11 cellular contexts compared by ENCODE assay signal in genomic region chr16:10729649-10730048, GRCh38. TPM values are rescaled to one million over a fixed set of nuclear protein-coding genes. Genes with fewer than 3 reads are reported as not detected.
DNase-seq lines count a peak whose midpoint lies in the region; FAIRE-seq lines count a peak whose summit lies in the region.
"Had no signal": no experiment of that assay in that cellular context is flagged by ENCODE, and none has a peak within 500 bp of the region (broad histone marks: within the 10 kb centered on the region; RNA-seq: fewer than 3 reads in every experiment).

No MANE protein-coding gene starts in this region.

- intact Hi-C loops in head of caudate nucleus (cut with DNase I), result loop anchor here (5.0 kb wide), 1 partner anchor 207 kb away; no protein-coding TSS in a partner anchor

- DNase-seq in SIG-M5 treated with dmso at 0.1 percent for 504 hours (lab: John Stamatoyannopoulos, UW; ENCODE audit: unreplicated experiment) (peak; percentile 29), SIG-M5 (lab: John Stamatoyannopoulos, UW) (no peak), SK-MEL-5 (ENCODE audit: low read depth, low spot score) (peak; percentile 56), head of caudate nucleus (peak; percentile 31 to 90 (median 72)), urothelium cell line (ENCODE audit: low spot score) (peak; percentile 90), activated T-cell treated with anti-CD3 and anti-CD28 coated beads for 4 hours (no peak), DMS114 treated with DMSO at 0.1 percent for 48 hours (lab: John Stamatoyannopoulos, UW; ENCODE audit: unreplicated experiment) (no peak)
- DNase-seq in NK-92 treated with Interleukin-12 subunit alpha and Interleukin-12 subunit beta, amount 100 ng/mL, for 24 hours (lab: John Stamatoyannopoulos, UW), result no peak
- DNase-seq: activated T-cell treated with anti-CD3 and anti-CD28 coated beads, Interleukin-2, amount 50 U/mL, for 24 hours; right cardiac atrium; thyroid gland had no signal

- in situ Hi-C loops in SK-MEL-5 (cut with HindIII; ENCODE audit: low pct_unique_long_range_greater_than_20kb, low sequenced_read_pairs), result loop anchor here (25.0 kb wide), 1 partner anchor 142 kb away; the partner anchor contains the start of gene EMP2

- peak; percentile 95 for FAIRE-seq in urothelium cell line (lab: Jason Lieb, UNC)

RNA-seq across cellular contexts. Expression of gene NUBP1, which starts 14.0 kb away (rescaled TPM):
- 27.7 and 34.6 TPM in 2 replicates for total RNA-seq in SK-MEL-5 (2014; rRNA removed; shearing (Covaris generic))
- 29.5 and 32.0 TPM in 2 replicates for polyA plus RNA-seq in SK-MEL-5 (2015; cell fraction: cytosol; rRNA removed)
- 5.6 and 16.3 TPM in 2 replicates for polyA plus RNA-seq in SK-MEL-5 (2015; cell fraction: nucleus; rRNA removed)

RNA-seq across cellular contexts. Expression of gene TEKT5, which starts 34.9 kb away (rescaled TPM):
- 1.4 TPM in 1 of 2 replicates, not detected in the other for total RNA-seq in SK-MEL-5 (2014; rRNA removed; shearing (Covaris generic))
- polyA plus RNA-seq in SK-MEL-5 (2015; cell fraction: cytosol; rRNA removed), result not detected in 2 replicates
- not detected in 2 replicates for polyA plus RNA-seq in SK-MEL-5 (2015; cell fraction: nucleus; rRNA removed)
- total RNA-seq: right cardiac atrium had no signal

Comparison
In these comparisons a context has a peak if more than half of its experiments do, and no peak if none do; other contexts are left out.
1. DNase-seq: peak in SIG-M5 treated with dmso at 0.1 percent for 504 hours (single experiment), SK-MEL-5 (single experiment), head of caudate nucleus (42 of 42) and urothelium cell line (single experiment); none in SIG-M5 (single experiment), activated T-cell treated with anti-CD3 and anti-CD28 coated beads for 4 hours (single experiment), DMS114 treated with DMSO at 0.1 percent for 48 hours (single experiment) and NK-92 treated with Interleukin-12 subunit alpha and Interleukin-12 subunit beta, amount 100 ng/mL, for 24 hours (single experiment).